Comparison of ENCODE assay signal across 7 cellular contexts in the genomic region with DNA sequence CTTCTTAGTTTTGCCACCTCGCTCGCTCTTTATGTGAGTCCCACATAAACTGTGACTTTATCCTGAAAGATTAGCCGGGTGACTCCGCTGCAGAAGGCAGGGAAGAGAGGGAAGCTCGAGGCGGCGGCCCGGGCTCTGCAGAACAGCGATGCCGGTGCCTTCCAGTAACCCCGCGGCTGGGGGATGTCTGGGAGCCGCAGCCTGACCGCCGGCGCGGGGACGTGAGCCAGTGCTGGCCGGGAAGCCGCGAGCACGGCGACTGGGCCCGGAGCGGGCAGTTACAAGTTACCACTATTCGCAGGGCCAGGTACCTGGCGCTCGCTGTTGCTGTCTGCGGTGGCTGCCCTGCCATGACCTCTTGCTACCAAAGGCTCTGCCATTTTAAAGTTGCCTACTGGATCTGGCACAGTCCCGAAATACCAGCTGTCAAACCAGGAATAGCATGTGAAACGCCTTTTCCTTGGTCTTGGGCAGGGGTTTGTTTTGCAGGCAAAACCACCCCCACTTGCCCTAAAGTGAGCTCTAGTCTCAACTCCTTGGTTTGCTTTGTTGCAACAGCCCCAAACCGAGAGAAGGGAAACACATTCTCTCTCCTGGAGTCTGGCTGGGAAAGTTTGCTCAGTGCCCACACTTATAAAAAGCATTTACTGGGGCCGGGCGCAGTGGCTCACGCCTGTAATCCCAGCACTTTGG.
DNase-seq lines count a peak whose midpoint lies in the region; ATAC-seq and TF ChIP-seq lines count a peak whose summit lies in the region.

No MANE protein-coding gene starts in this region.

- DNase-seq in HFF-Myc (ENCODE audit: extremely low read depth, low read depth): no peak
- no peak for DNase-seq in activated naive CD8-positive, alpha-beta T cell treated with anti-CD3 and anti-CD28 coated beads, Interleukin-2, amount 10 ng/mL, durations not matched to agents 7 days and 5 days
- DNase-seq in heart left ventricle: peak; percentile 52 to 82 (median 70)
- no peak for DNase-seq in osteocyte (ENCODE audit: extremely low spot score, unreplicated experiment)
- no peak for DNase-seq in NCI-H510A (lab: John Stamatoyannopoulos, UW)
- DNase-seq in NCI-H2227 treated with DMSO at 0.1 percent for 48 hours (lab: John Stamatoyannopoulos, UW): no peak
- DNase-seq in stimulated activated CD4-positive, alpha-beta T cell treated with anti-CD3 and anti-CD28 coated beads, Interleukin-4, amount 100 ng/mL, for 4 hours: no peak

- intact Hi-C loops in heart left ventricle (cut with DNase I): loop anchor here in 9 of 10 donors (2.0 to 10.0 kb wide), 13 partner anchors 61 to 548 kb away; no protein-coding TSS in a partner anchor

- H3K4me3 ChIP-seq in HFF-Myc (replicated peaks; ENCODE audit: low read depth, low read length) (peak overlapping the region; percentile 66), heart left ventricle (peak overlapping the region in 11 of 12 donors; percentile 72 to 96 (median 80))

- ATAC-seq in activated naive CD8-positive, alpha-beta T cell treated with anti-CD3 and anti-CD28 coated beads, Interleukin-2, amount 10 ng/mL, durations not matched to agents 7 days and 5 days (ENCODE audit: low read depth): no peak
- peak in 3 of 4 donors; percentile 1 to 16 (median 12) for ATAC-seq in heart left ventricle

- no peaks in the 10 kb centered on the region for H3K27me3 ChIP-seq in heart left ventricle

- 13 to 29% (median 16%) methylated on average over 19 to 35 of the region's 35 CpGs for WGBS in heart left ventricle, 4 donors

- H3K9me3 ChIP-seq in heart left ventricle: no peaks in the 10 kb centered on the region

- H3K27me3 Mint-ChIP-seq in activated naive CD8-positive, alpha-beta T cell treated with anti-CD3 and anti-CD28 coated beads, Interleukin-2, amount 10 ng/mL, durations not matched to agents 7 days and 5 days: no peaks in the 10 kb centered on the region
- no peaks in the 10 kb centered on the region for H3K27me3 Mint-ChIP-seq in osteocyte (ENCODE audit: unreplicated experiment)

- H3K4me3 Mint-ChIP-seq in activated naive CD8-positive, alpha-beta T cell treated with anti-CD3 and anti-CD28 coated beads, Interleukin-2, amount 10 ng/mL, durations not matched to agents 7 days and 5 days: peak overlapping the region; percentile 99
- peak overlapping the region; percentile 98 for H3K4me3 Mint-ChIP-seq in osteocyte (ENCODE audit: unreplicated experiment)

- TF ChIP-seq POLR2A in heart left ventricle (IDR thresholded peaks at IDR 0.05): no peak

- H3K4me1 ChIP-seq in heart left ventricle: peaks cover 0 to 59% (median 40%) of the 10 kb centered on the region in 12 donors

- H3K27ac ChIP-seq in heart left ventricle: peak overlapping the region; percentile 96 to 99 (median 98)

- H3K36me3 Mint-ChIP-seq in activated naive CD8-positive, alpha-beta T cell treated with anti-CD3 and anti-CD28 coated beads, Interleukin-2, amount 10 ng/mL, durations not matched to agents 7 days and 5 days: peaks cover 19% of the 10 kb centered on the region
- peaks cover 30% of the 10 kb centered on the region for H3K36me3 Mint-ChIP-seq in osteocyte (ENCODE audit: unreplicated experiment)

- H3K27ac Mint-ChIP-seq in activated naive CD8-positive, alpha-beta T cell treated with anti-CD3 and anti-CD28 coated beads, Interleukin-2, amount 10 ng/mL, durations not matched to agents 7 days and 5 days: peak overlapping the region; percentile 94
- H3K27ac Mint-ChIP-seq in osteocyte (ENCODE audit: unreplicated experiment): peak overlapping the region; percentile 98

- H3K9me3 Mint-ChIP-seq in activated naive CD8-positive, alpha-beta T cell treated with anti-CD3 and anti-CD28 coated beads, Interleukin-2, amount 10 ng/mL, durations not matched to agents 7 days and 5 days: no peaks in the 10 kb centered on the region
- H3K9me3 Mint-ChIP-seq in osteocyte (ENCODE audit: unreplicated experiment): no peaks in the 10 kb centered on the region

- POLR2A ChIA-PET in activated naive CD8-positive, alpha-beta T cell treated with anti-CD3 and anti-CD28 coated beads, Interleukin-2, amount 10 ng/mL, durations not matched to agents 7 days and 5 days (lab: Charles Lee): interaction anchor here (0.9 to 1.2 kb wide), 2 partner anchors 73 to 197 kb away, joined by 3 read pairs; no protein-coding TSS in a partner anchor

- peaks cover 0 to 24% (median 21%) of the 10 kb centered on the region in 9 donors for H3K36me3 ChIP-seq in heart left ventricle

- TF ChIP-seq CTCF in HFF-Myc (IDR thresholded peaks at IDR 0.05; ENCODE audit: low read depth, low read length, missing control alignments): no peak
- TF ChIP-seq CTCF in heart left ventricle (IDR thresholded peaks at IDR 0.05): no peak
- no peak for TF ChIP-seq CTCF in osteocyte (IDR thresholded peaks at IDR 0.05)

- peaks cover 46% of the 10 kb centered on the region for H3K4me1 Mint-ChIP-seq in activated naive CD8-positive, alpha-beta T cell treated with anti-CD3 and anti-CD28 coated beads, Interleukin-2, amount 10 ng/mL, durations not matched to agents 7 days and 5 days
- H3K4me1 Mint-ChIP-seq in osteocyte (ENCODE audit: unreplicated experiment): peaks cover 49% of the 10 kb centered on the region

Comparison
In these comparisons a context has a peak if more than half of its experiments do, and no peak if none do; other contexts are left out.
1. DNase-seq: peak in heart left ventricle (5 of 5); none in HFF-Myc (single experiment), activated naive CD8-positive, alpha-beta T cell treated with anti-CD3 and anti-CD28 coated beads, Interleukin-2, amount 10 ng/mL, durations not matched to agents 7 days and 5 days (single experiment), osteocyte (single experiment), NCI-H510A (single experiment), NCI-H2227 treated with DMSO at 0.1 percent for 48 hours (single experiment) and stimulated activated CD4-positive, alpha-beta T cell treated with anti-CD3 and anti-CD28 coated beads, Interleukin-4, amount 100 ng/mL, for 4 hours (0 of 2).